ENCODE assay signal across 8 cellular contexts in the genomic region with DNA sequence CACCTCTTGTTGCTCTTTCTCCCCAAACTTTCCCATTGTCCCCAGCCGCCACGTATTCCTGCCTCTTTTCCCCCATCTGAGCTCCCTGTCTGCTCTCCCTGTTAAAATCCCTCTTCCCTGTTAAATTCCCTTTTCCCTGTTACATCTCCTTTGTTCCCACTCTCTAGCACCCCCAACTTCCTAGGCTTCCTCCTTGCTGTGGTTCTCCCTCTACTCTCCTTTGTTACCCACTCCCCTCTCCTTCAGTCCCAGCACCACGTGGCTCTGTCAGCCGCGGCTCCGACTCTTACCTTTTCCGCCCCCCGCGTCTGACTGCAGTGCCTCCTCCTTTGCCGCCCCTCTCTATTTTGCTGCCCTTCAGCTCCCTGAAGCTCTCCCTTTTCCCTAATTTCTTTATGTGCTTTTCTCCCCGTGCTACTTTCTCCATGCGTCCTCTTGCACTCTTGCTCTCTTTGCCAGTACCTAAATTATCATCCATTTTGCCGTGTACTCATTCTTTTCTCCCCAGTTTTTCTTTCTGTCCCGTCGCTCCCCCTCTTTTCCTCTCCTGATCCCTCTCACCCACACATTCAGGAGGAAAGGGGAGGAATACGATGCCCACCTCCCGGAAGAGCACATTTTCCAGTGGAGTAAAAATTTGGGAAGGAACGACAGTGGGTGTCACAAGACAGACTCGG.
DNase-seq lines count a peak whose midpoint lies in the region; TF ChIP-seq lines count a peak whose summit lies in the region.

No MANE protein-coding gene starts in this region.

- TF ChIP-seq CTCF in GM20000 (IDR thresholded peaks at IDR 0.05; ENCODE audit: extremely low read depth, missing control alignments) = no peak

- peak overlapping the region; percentile 66 for H3K9ac ChIP-seq in rectal smooth muscle tissue (ENCODE audit: low read length)

- peak overlapping the region; percentile 98 for H3K4me3 ChIP-seq in rectal smooth muscle tissue (ENCODE audit: low read length)

- no peaks in the 10 kb centered on the region for H3K9me3 Mint-ChIP-seq in activated naive CD4-positive, alpha-beta T cell treated with anti-CD3 and anti-CD28 coated beads, Interleukin-2, amount 50 U/mL, for 24 hours

- H3K36me3 ChIP-seq in rectal smooth muscle tissue (ENCODE audit: control insufficient read depth, insufficient read depth, low read length) = no peaks in the 10 kb centered on the region

- H3K4me1 ChIP-seq in rectal smooth muscle tissue (ENCODE audit: control insufficient read depth, insufficient read depth, low read length) = peaks cover 12% of the 10 kb centered on the region

- peak overlapping the region; percentile 91 for H3K27ac ChIP-seq in rectal smooth muscle tissue (ENCODE audit: low read depth, low read length)

- DNase-seq in AG08395 (ENCODE audit: low spot score) (peak; percentile 7), GM20000 (ENCODE audit: low spot score) (peak; percentile 25), NCI-H748 treated with DMSO at 0.1 percent for 48 hours (lab: John Stamatoyannopoulos, UW) (peak; percentile 47), hepatic stellate cell (ENCODE audit: low spot score) (peak; percentile 6), MV-4-11 (lab: John Stamatoyannopoulos, UW) (no peak), GOT3 (lab: John Stamatoyannopoulos, UW) (no peak)

- peak overlapping the region; percentile 99 for H3K4me3 Mint-ChIP-seq in activated naive CD4-positive, alpha-beta T cell treated with anti-CD3 and anti-CD28 coated beads, Interleukin-2, amount 50 U/mL, for 24 hours

- H3K27me3 ChIP-seq in rectal smooth muscle tissue (ENCODE audit: control insufficient read depth, insufficient read depth, low read length) = no peaks in the 10 kb centered on the region

- peaks cover 24% of the 10 kb centered on the region for H3K36me3 Mint-ChIP-seq in activated naive CD4-positive, alpha-beta T cell treated with anti-CD3 and anti-CD28 coated beads, Interleukin-2, amount 50 U/mL, for 24 hours

- no peaks in the 10 kb centered on the region for H3K27me3 Mint-ChIP-seq in activated naive CD4-positive, alpha-beta T cell treated with anti-CD3 and anti-CD28 coated beads, Interleukin-2, amount 50 U/mL, for 24 hours

- peak overlapping the region; percentile 93 for H3K27ac Mint-ChIP-seq in activated naive CD4-positive, alpha-beta T cell treated with anti-CD3 and anti-CD28 coated beads, Interleukin-2, amount 50 U/mL, for 24 hours

- H3K4me1 Mint-ChIP-seq in activated naive CD4-positive, alpha-beta T cell treated with anti-CD3 and anti-CD28 coated beads, Interleukin-2, amount 50 U/mL, for 24 hours = peaks cover 33% of the 10 kb centered on the region

Comparison
In these comparisons a context has a peak if more than half of its experiments do, and no peak if none do; other contexts are left out.
1. DNase-seq: peak in AG08395 (single experiment), GM20000 (single experiment), NCI-H748 treated with DMSO at 0.1 percent for 48 hours (single experiment) and hepatic stellate cell (single experiment); none in MV-4-11 (single experiment) and GOT3 (single experiment).